Comparison of ENCODE assay signal across 20 cellular contexts in the genomic region with DNA sequence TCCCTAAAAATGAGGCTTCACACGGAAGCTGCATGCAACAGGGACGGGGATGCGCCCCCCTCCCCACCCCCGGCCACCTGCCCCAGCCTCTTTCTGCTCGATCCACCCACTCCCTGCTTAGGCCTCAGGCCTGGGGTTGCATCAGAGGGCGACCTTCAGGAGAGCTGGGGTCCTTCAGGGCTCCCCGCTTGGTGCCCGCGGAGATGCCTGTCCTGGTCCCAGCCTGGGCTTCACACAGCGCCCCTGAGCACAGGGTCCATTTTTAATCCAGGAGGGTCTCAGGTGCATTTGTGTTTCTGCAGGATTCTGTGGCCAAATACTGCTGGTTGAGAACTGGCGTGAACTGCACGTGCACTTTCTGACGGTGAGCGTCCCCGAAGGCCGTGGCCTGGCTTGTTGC.
"Had no signal": no experiment of that assay in that cellular context is flagged by ENCODE, and none has a peak within 500 bp of the region (broad histone marks: within the 10 kb centered on the region; RNA-seq: fewer than 3 reads in every experiment).

No MANE protein-coding gene starts in this region.

- H3K4me1 Mint-ChIP-seq: naive thymus-derived CD4-positive, alpha-beta T cell had no signal

- H3K27ac Mint-ChIP-seq: stimulated activated naive B cell treated with anti-CD40 and anti-IgM and Interleukin-4, amounts not matched to agents 10 μg/mL and 1 μg/mL and 100 μg/mL, for 72 hours had no signal

- H3K9me3 Mint-ChIP-seq: naive thymus-derived CD4-positive, alpha-beta T cell; nephron progenitor cell; stimulated activated naive B cell treated with anti-CD40 and anti-IgM and Interleukin-4, amounts not matched to agents 10 μg/mL and 1 μg/mL and 100 μg/mL, for 72 hours had no signal

- FAIRE-seq: frontal cortex had no signal

- DNase-seq: cortex of kidney; dorsolateral prefrontal cortex; effector CD8-positive, alpha-beta T cell; heart right ventricle; islet precursor cell; mammary epithelial cell; naive thymus-derived CD4-positive, alpha-beta T cell; nephron progenitor cell; posterior cingulate gyrus; sigmoid colon; stimulated activated CD4-positive, alpha-beta T cell treated with anti-CD3 and anti-CD28 coated beads, Interleukin-2, amount 100 ng/mL, for 24 hours; stimulated activated CD4-positive, alpha-beta T cell treated with anti-CD3 and anti-CD28 coated beads, Interleukin-4, amount 100 ng/mL, for 4 hours; stimulated activated naive B cell treated with anti-CD40 and anti-IgM and Interleukin-4, amounts not matched to agents 10 μg/mL and 1 μg/mL and 100 μg/mL, for 72 hours; stomach; substantia nigra; transverse colon had no signal

- H3K4me3 ChIP-seq: dorsolateral prefrontal cortex, heart right ventricle, sigmoid colon, skin epidermis, stomach, thoracic aorta, transverse colon had no signal

- ATAC-seq: heart right ventricle; left lobe of liver; naive thymus-derived CD4-positive, alpha-beta T cell; stimulated activated naive B cell treated with anti-CD40 and anti-IgM and Interleukin-4, amounts not matched to agents 10 μg/mL and 1 μg/mL and 100 μg/mL, for 72 hours had no signal

- H3K9me3 ChIP-seq: heart right ventricle, sigmoid colon, stomach, thoracic aorta, transverse colon had no signal

- H3K27me3 ChIP-seq: dorsolateral prefrontal cortex, heart right ventricle, sigmoid colon, stomach, transverse colon had no signal

- H3K4me3 Mint-ChIP-seq: naive thymus-derived CD4-positive, alpha-beta T cell; nephron progenitor cell; stimulated activated naive B cell treated with anti-CD40 and anti-IgM and Interleukin-4, amounts not matched to agents 10 μg/mL and 1 μg/mL and 100 μg/mL, for 72 hours had no signal

- H3K27me3 Mint-ChIP-seq: naive thymus-derived CD4-positive, alpha-beta T cell; stimulated activated naive B cell treated with anti-CD40 and anti-IgM and Interleukin-4, amounts not matched to agents 10 μg/mL and 1 μg/mL and 100 μg/mL, for 72 hours had no signal

- H3K4me1 ChIP-seq: heart right ventricle, sigmoid colon, transverse colon had no signal

- H3K27ac ChIP-seq: dorsolateral prefrontal cortex, heart right ventricle, sigmoid colon, skin epidermis, stomach, thoracic aorta, transverse colon had no signal
